In the genomic region with DNA sequence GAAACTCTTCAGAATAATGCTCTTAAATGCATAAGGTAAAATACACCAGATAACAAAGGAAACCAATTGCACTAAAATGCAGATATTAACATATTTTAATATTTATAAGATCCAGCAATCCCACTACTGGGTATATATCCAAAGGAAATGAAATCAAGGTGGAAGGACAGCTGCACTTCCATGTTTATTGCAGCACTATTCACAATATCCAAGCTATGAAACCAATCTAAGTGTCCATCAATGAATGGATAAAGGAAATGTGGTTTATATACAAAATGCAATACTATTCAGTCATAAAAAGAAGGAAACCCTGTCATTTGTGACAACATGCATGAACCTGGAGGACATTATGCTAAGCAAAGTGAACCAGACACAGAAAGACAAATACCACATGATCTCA, we compare ENCODE assay signal across 1 cellular context.
TF ChIP-seq lines count a peak whose summit lies in the region.

No MANE protein-coding gene starts in this region.

TF ChIP-seq in IMR-90, 13 proteins besides CTCF, POLR2A, EP300 and RAD21:
- TF ChIP-seq, protein P1, sequence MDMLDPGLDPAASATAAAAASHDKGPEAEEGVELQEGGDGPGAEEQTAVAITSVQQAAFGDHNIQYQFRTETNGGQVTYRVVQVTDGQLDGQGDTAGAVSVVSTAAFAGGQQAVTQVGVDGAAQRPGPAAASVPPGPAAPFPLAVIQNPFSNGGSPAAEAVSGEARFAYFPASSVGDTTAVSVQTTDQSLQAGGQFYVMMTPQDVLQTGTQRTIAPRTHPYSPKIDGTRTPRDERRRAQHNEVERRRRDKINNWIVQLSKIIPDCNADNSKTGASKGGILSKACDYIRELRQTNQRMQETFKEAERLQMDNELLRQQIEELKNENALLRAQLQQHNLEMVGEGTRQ (IDR thresholded peaks at IDR 0.05; ENCODE audit: low read depth, low read length) = no peak
- TF ChIP-seq ELK1 (IDR thresholded peaks at IDR 0.05; ENCODE audit: borderline replicate concordance, low read depth, low read length) (no peak), RCOR1 (IDR thresholded peaks at IDR 0.05; ENCODE audit: insufficient replicate concordance, low read length) (no peak), CEBPB (IDR thresholded peaks at IDR 0.05; ENCODE audit: low read depth, low read length) (no peak), MAFK (IDR thresholded peaks at IDR 0.05; ENCODE audit: low read depth, low read length) (no peak), MAZ (IDR thresholded peaks at IDR 0.05; ENCODE audit: borderline replicate concordance, low read depth, low read length) (no peak), FOS (IDR thresholded peaks at IDR 0.05; ENCODE audit: low read depth, low read length) (no peak), SMC3 (IDR thresholded peaks at IDR 0.05; ENCODE audit: low read depth, low read length) (no peak)
